21 cellular contexts compared by ENCODE assay signal in genomic region chr11:128184981-128185380, GRCh38.
A peak's percentile ranks its signal among the peaks of the same experiment; 100 is the strongest.
DNase-seq lines count a peak whose midpoint lies in the region; ATAC-seq and TF ChIP-seq lines count a peak whose summit lies in the region.
"Had no signal": no experiment of that assay in that cellular context is flagged by ENCODE, and none has a peak within 500 bp of the region (broad histone marks: within the 10 kb centered on the region; RNA-seq: fewer than 3 reads in every experiment).

No MANE protein-coding gene starts in this region.

- 64% methylated on average over 6 of the region's 7 CpGs for WGBS in right lobe of liver (ENCODE audit: insufficient coverage, low coverage, low lambda C conversion rate, missing lambda C conversion rate)

- H3K9me3 Mint-ChIP-seq in activated CD4-positive, alpha-beta T cell treated with anti-CD3 and anti-CD28 coated beads, Interleukin-2, amount 10 ng/mL, durations not matched to agents 7 days and 5 days, result peaks cover 17% of the 10 kb centered on the region
- H3K9me3 Mint-ChIP-seq in activated CD4-positive, alpha-beta T cell treated with anti-CD3 and anti-CD28 coated beads for 36 hours (ENCODE audit: low read depth), result peaks cover 18% of the 10 kb centered on the region
- H3K9me3 Mint-ChIP-seq in activated T-helper 2 cell treated with anti-CD3 and anti-CD28 coated beads, Interferon-gamma antibody, Interleukin-2, Interleukin-4, amounts not matched to agents 10 μg/mL and 5 μg/mL and 100 μg/mL, durations not matched to agents 14 hours and 24 hours and 36 hours, result peaks cover 34% of the 10 kb centered on the region

- peak overlapping the region; percentile 54 for H3K27ac Mint-ChIP-seq in activated CD4-positive, alpha-beta T cell treated with anti-CD3 and anti-CD28 coated beads, Interleukin-2, amount 10 ng/mL, durations not matched to agents 7 days and 5 days
- H3K27ac Mint-ChIP-seq in activated CD4-positive, alpha-beta T cell treated with anti-CD3 and anti-CD28 coated beads for 36 hours, result no peak overlapping the region
- peak overlapping the region; percentile 67 for H3K27ac Mint-ChIP-seq in activated T-helper 2 cell treated with anti-CD3 and anti-CD28 coated beads, Interferon-gamma antibody, Interleukin-2, Interleukin-4, amounts not matched to agents 10 μg/mL and 5 μg/mL and 100 μg/mL, durations not matched to agents 14 hours and 24 hours and 36 hours
- H3K27ac Mint-ChIP-seq: CD14-positive monocyte; CD4-positive, alpha-beta memory T cell; CD4-positive, CD25-positive, alpha-beta regulatory T cell had no signal

- POLR2A ChIA-PET in activated CD4-positive, alpha-beta T cell treated with anti-CD3 and anti-CD28 coated beads, Interleukin-2, amount 10 ng/mL, durations not matched to agents 7 days and 5 days (lab: Charles Lee), result no interaction called here
- POLR2A ChIA-PET in activated CD4-positive, alpha-beta T cell treated with anti-CD3 and anti-CD28 coated beads for 36 hours (lab: Charles Lee), result no interaction called here

- no peak for TF ChIP-seq POLR2A in right lobe of liver (IDR thresholded peaks at IDR 0.05)

- no peaks in the 10 kb centered on the region for H3K36me3 ChIP-seq in right lobe of liver
- H3K36me3 ChIP-seq: BE2C, BLaER1 had no signal

- no peak for TF ChIP-seq CTCF in right lobe of liver (IDR thresholded peaks at IDR 0.05)

- peaks cover 5% of the 10 kb centered on the region for H3K4me1 Mint-ChIP-seq in activated CD4-positive, alpha-beta T cell treated with anti-CD3 and anti-CD28 coated beads, Interleukin-2, amount 10 ng/mL, durations not matched to agents 7 days and 5 days
- peaks cover 24% of the 10 kb centered on the region for H3K4me1 Mint-ChIP-seq in activated CD4-positive, alpha-beta T cell treated with anti-CD3 and anti-CD28 coated beads for 36 hours
- peaks cover 46% of the 10 kb centered on the region for H3K4me1 Mint-ChIP-seq in activated T-helper 2 cell treated with anti-CD3 and anti-CD28 coated beads, Interferon-gamma antibody, Interleukin-2, Interleukin-4, amounts not matched to agents 10 μg/mL and 5 μg/mL and 100 μg/mL, durations not matched to agents 14 hours and 24 hours and 36 hours (ENCODE audit: low read depth)
- H3K4me1 Mint-ChIP-seq: CD14-positive monocyte had no signal

- intact Hi-C loops in activated CD4-positive, alpha-beta T cell treated with anti-CD3 and anti-CD28 coated beads for 36 hours (cut with DNase I, micrococcal nuclease), result no loop called here
- intact Hi-C loops in activated T-helper 2 cell treated with anti-CD3 and anti-CD28 coated beads, Interferon-gamma antibody, Interleukin-2, Interleukin-4, amounts not matched to agents 10 μg/mL and 5 μg/mL and 100 μg/mL, durations not matched to agents 14 hours and 24 hours and 36 hours (cut with micrococcal nuclease), result loop anchor here (5.0 kb wide), 3 partner anchors 142 to 337 kb away; no protein-coding TSS in a partner anchor
- intact Hi-C loops in left cardiac atrium (cut with DNase I), result no loop called here
- intact Hi-C loops in right lobe of liver (cut with DNase I), result loop anchor here in 1 of 2 donors (10.0 kb wide), 1 partner anchor 100 kb away; no protein-coding TSS in a partner anchor

- H3K27me3 ChIP-seq in right lobe of liver, result no peaks in the 10 kb centered on the region
- H3K27me3 ChIP-seq: BE2C, BLaER1 had no signal

- no peak overlapping the region for H3K4me3 ChIP-seq in right lobe of liver
- H3K4me3 ChIP-seq: BLaER1 had no signal

- H3K27me3 Mint-ChIP-seq in activated CD4-positive, alpha-beta T cell treated with anti-CD3 and anti-CD28 coated beads, Interleukin-2, amount 10 ng/mL, durations not matched to agents 7 days and 5 days, result no peaks in the 10 kb centered on the region
- no peaks in the 10 kb centered on the region for H3K27me3 Mint-ChIP-seq in activated CD4-positive, alpha-beta T cell treated with anti-CD3 and anti-CD28 coated beads for 36 hours
- H3K27me3 Mint-ChIP-seq in activated T-helper 2 cell treated with anti-CD3 and anti-CD28 coated beads, Interferon-gamma antibody, Interleukin-2, Interleukin-4, amounts not matched to agents 10 μg/mL and 5 μg/mL and 100 μg/mL, durations not matched to agents 14 hours and 24 hours and 36 hours (ENCODE audit: low read depth), result no peaks in the 10 kb centered on the region
- H3K27me3 Mint-ChIP-seq: CD4-positive, CD25-positive, alpha-beta regulatory T cell had no signal

- no peaks in the 10 kb centered on the region for H3K9me3 ChIP-seq in right lobe of liver
- H3K9me3 ChIP-seq: BE2C had no signal

- H3K36me3 Mint-ChIP-seq in activated CD4-positive, alpha-beta T cell treated with anti-CD3 and anti-CD28 coated beads, Interleukin-2, amount 10 ng/mL, durations not matched to agents 7 days and 5 days (ENCODE audit: low read depth), result peaks cover 2% of the 10 kb centered on the region
- peaks cover 16% of the 10 kb centered on the region for H3K36me3 Mint-ChIP-seq in activated CD4-positive, alpha-beta T cell treated with anti-CD3 and anti-CD28 coated beads for 36 hours (ENCODE audit: low read depth)
- peaks cover 32% of the 10 kb centered on the region for H3K36me3 Mint-ChIP-seq in activated T-helper 2 cell treated with anti-CD3 and anti-CD28 coated beads, Interferon-gamma antibody, Interleukin-2, Interleukin-4, amounts not matched to agents 10 μg/mL and 5 μg/mL and 100 μg/mL, durations not matched to agents 14 hours and 24 hours and 36 hours (ENCODE audit: low read depth)
- H3K36me3 Mint-ChIP-seq: CD14-positive monocyte had no signal

- no peaks in the 10 kb centered on the region for H3K4me1 ChIP-seq in right lobe of liver
- H3K4me1 ChIP-seq: BE2C, BLaER1 had no signal

- CTCF ChIA-PET in activated CD4-positive, alpha-beta T cell treated with anti-CD3 and anti-CD28 coated beads, Interleukin-2, amount 10 ng/mL, durations not matched to agents 7 days and 5 days (lab: Charles Lee), result interaction anchor here (1.0 kb wide), 1 partner anchor 628 kb away, joined by 3 read pairs; no protein-coding TSS in a partner anchor
- CTCF ChIA-PET in activated CD4-positive, alpha-beta T cell treated with anti-CD3 and anti-CD28 coated beads for 36 hours (lab: Charles Lee), result interaction anchor here (0.7 kb wide), 1 partner anchor 630 kb away, joined by 3 read pairs; no protein-coding TSS in a partner anchor

- no peak overlapping the region for H3K27ac ChIP-seq in right lobe of liver
- H3K27ac ChIP-seq: BLaER1 had no signal

- no peak for DNase-seq in activated CD4-positive, alpha-beta T cell treated with anti-CD3 and anti-CD28 coated beads, Interleukin-2, amount 10 ng/mL, durations not matched to agents 7 days and 5 days
- no peak for DNase-seq in activated CD4-positive, alpha-beta T cell treated with anti-CD3 and anti-CD28 coated beads for 36 hours
- DNase-seq in NCI-H69 (lab: John Stamatoyannopoulos, UW) (peak; percentile 8), left cardiac atrium (no peak), right lobe of liver (no peak)
- no peak for DNase-seq in activated T-helper 2 cell treated with anti-CD3 and anti-CD28 coated beads, Interferon-gamma antibody, Interleukin-2, Interleukin-4, amounts not matched to agents 10 μg/mL and 5 μg/mL and 100 μg/mL, durations not matched to agents 14 hours and 24 hours and 36 hours (ENCODE audit: low spot score)
- DNase-seq: 8988T; ACHN; BE2C; C1 segment of cervical spinal cord; CD4-positive, alpha-beta memory T cell; CD4-positive, CD25-positive, alpha-beta regulatory T cell; CD8-positive, alpha-beta memory T cell; COR-L47; DMS 273 treated with DMSO at 0.1 percent for 48 hours; DMS153; DMS53; DMS79; GF-D8 had no signal

- ATAC-seq in activated CD4-positive, alpha-beta T cell treated with anti-CD3 and anti-CD28 coated beads for 36 hours, result no peak
- ATAC-seq in left cardiac atrium (no peak), right lobe of liver (no peak)

- H3K4me3 Mint-ChIP-seq in activated CD4-positive, alpha-beta T cell treated with anti-CD3 and anti-CD28 coated beads, Interleukin-2, amount 10 ng/mL, durations not matched to agents 7 days and 5 days, result no peak overlapping the region
- no peak overlapping the region for H3K4me3 Mint-ChIP-seq in activated CD4-positive, alpha-beta T cell treated with anti-CD3 and anti-CD28 coated beads for 36 hours
- H3K4me3 Mint-ChIP-seq in activated T-helper 2 cell treated with anti-CD3 and anti-CD28 coated beads, Interferon-gamma antibody, Interleukin-2, Interleukin-4, amounts not matched to agents 10 μg/mL and 5 μg/mL and 100 μg/mL, durations not matched to agents 14 hours and 24 hours and 36 hours (ENCODE audit: low read depth), result no peak overlapping the region
- H3K4me3 Mint-ChIP-seq: CD14-positive monocyte; CD4-positive, alpha-beta memory T cell; CD8-positive, alpha-beta memory T cell had no signal
